22 cellular contexts compared by ENCODE assay signal in the genomic region with DNA sequence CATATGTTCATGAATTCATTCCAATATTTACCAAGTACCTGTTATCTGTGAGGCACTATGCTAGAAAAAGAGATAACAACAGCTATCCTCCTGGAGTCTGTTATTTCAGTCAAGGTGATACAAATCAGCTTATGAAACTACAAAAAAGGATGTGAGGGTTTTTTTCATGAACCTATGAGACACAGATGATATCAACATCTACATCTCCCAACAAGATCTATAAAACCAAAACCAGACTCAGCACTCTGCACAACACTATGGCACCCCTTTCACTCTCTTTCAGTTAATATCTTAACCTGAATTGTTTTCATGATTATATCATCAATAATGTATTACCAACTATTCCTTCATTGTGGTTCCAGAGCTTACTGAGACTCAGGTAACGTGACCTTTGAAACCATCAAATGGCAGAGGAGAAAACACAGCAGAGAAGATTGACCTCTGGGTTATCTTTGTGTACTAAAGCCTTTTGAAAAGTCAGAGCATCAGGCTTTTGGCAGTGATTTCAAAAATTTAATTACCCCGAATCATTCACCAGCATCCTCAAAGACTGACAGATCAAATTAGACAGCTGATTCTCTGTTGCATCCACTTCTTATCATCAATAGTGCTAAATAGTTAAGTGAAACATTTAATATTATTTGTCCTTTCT.
DNase-seq lines count a peak whose midpoint lies in the region; ATAC-seq, FAIRE-seq and TF ChIP-seq lines count a peak whose summit lies in the region.
"Had no signal": no experiment of that assay in that cellular context is flagged by ENCODE, and none has a peak within 500 bp of the region (broad histone marks: within the 10 kb centered on the region; RNA-seq: fewer than 3 reads in every experiment).

No MANE protein-coding gene starts in this region.

- FAIRE-seq in GM18507 (lab: Jason Lieb, UNC) = peak; percentile 9
- FAIRE-seq: K562 had no signal

- H3K4me1 Mint-ChIP-seq in Caco-2 (ENCODE audit: low read depth, unreplicated experiment) = peaks cover 10% of the 10 kb centered on the region

- no peaks in the 10 kb centered on the region for H3K36me3 Mint-ChIP-seq in Caco-2 (ENCODE audit: insufficient read depth, unreplicated experiment)

- H3K27me3 ChIP-seq in Caco-2 (replicated peaks; ENCODE audit: control insufficient read depth, insufficient read depth, low read length) = no peaks in the 10 kb centered on the region
- H3K27me3 ChIP-seq: BE2C, MG63 had no signal

- peak overlapping the region; percentile 42; the same call in 1 of the 2 replicates for H3K27ac ChIP-seq in VCaP
- H3K27ac ChIP-seq: PC-9, SK-N-MC had no signal

- no peaks in the 10 kb centered on the region for H3K36me3 ChIP-seq in Caco-2 (ENCODE audit: control insufficient read depth, insufficient read depth, low read length)
- H3K36me3 ChIP-seq: BE2C, MG63 had no signal

- H3K9me3 ChIP-seq in Caco-2 = no peaks in the 10 kb centered on the region
- H3K9me3 ChIP-seq: BE2C, MG63 had no signal

- TF ChIP-seq CTCF in Caco-2 (IDR thresholded peaks at IDR 0.05; ENCODE audit: insufficient read depth in 1 of 2, low read depth in 1 of 2, low read length in 1 of 2, severe bottlenecking in 1 of 2, unreplicated experiment in 1 of 2) = no peak
- TF ChIP-seq CTCF in VCaP (conservative IDR thresholded peaks at IDR 0.05) = no peak
- TF ChIP-seq CTCF in GM13977 (IDR thresholded peaks at IDR 0.05; ENCODE audit: extremely low read depth, insufficient read depth, missing control alignments) = no peak

- no TSS peak for BruUV-seq in Caco-2 (replicated peaks; lab: Mats Ljungman, UMichigan)

- H3K27ac Mint-ChIP-seq in Caco-2 (ENCODE audit: unreplicated experiment) = no peak overlapping the region
- H3K27ac Mint-ChIP-seq: HFFc6 had no signal

- intact Hi-C loops in Caco-2 (cut with micrococcal nuclease; ENCODE audit: unreplicated experiment) = loop anchor here (1.0 kb wide), 1 partner anchor 227 kb away; no protein-coding TSS in a partner anchor

- ATAC-seq in HG03159 (IDR thresholded peaks at IDR 0.05; ENCODE audit: unreplicated experiment) = peak; percentile 57
- ATAC-seq in HG03175 (IDR thresholded peaks at IDR 0.05; ENCODE audit: unreplicated experiment) = no peak
- ATAC-seq: K562 had no signal

- H3K4me3 ChIP-seq in Caco-2 (ENCODE audit: low read depth, low read length) = no peak overlapping the region
- H3K4me3 ChIP-seq: K562, MG63, PC-9, SK-N-MC had no signal

- H3K4me3 Mint-ChIP-seq in Caco-2 (ENCODE audit: unreplicated experiment) = no peak overlapping the region
- H3K4me3 Mint-ChIP-seq: HFFc6 had no signal

- CTCF ChIA-PET in Caco-2 (lab: Charles Lee) = no interaction called here

- in situ Hi-C loops in GM13977 (cut with MboI; ENCODE audit: low pct_unique_long_range_greater_than_20kb, low sequenced_read_pairs, unreplicated experiment) = no loop called here

- H3K27me3 Mint-ChIP-seq in Caco-2 (ENCODE audit: insufficient read depth, unreplicated experiment) = no peaks in the 10 kb centered on the region

- DNase-seq in Caco-2 = peak; percentile 26 to 28
- no peak for DNase-seq in GM18507 (ENCODE audit: extremely low spot score, insufficient read length, low read depth)
- DNase-seq in GM13977 (ENCODE audit: low spot score) = no peak
- no peak for DNase-seq in NCI-H2029 (lab: John Stamatoyannopoulos, UW)
- DNase-seq in dermis blood vessel endothelial cell = no peak
- DNase-seq: BE2C, DMS79 treated with DMSO at 0.1 percent for 48 hours, H7, HFFc6, MG63, NCI-H1436, NCI-H187 treated with DMSO at 0.1 percent for 48 hours, NCI-H226, NCI-H510A treated with DMSO at 0.1 percent for 48 hours, PC-9, RPMI8226, SHP77 had no signal

- H3K4me1 ChIP-seq in Caco-2 = peaks cover 10% of the 10 kb centered on the region
- H3K4me1 ChIP-seq: BE2C had no signal

- POLR2A ChIA-PET in Caco-2 (lab: Charles Lee) = no interaction called here

- no peaks in the 10 kb centered on the region for H3K9me3 Mint-ChIP-seq in Caco-2 (ENCODE audit: unreplicated experiment)
- H3K9me3 Mint-ChIP-seq: HFFc6 had no signal

Comparison
In these comparisons a context has a peak if more than half of its experiments do, and no peak if none do; other contexts are left out.
1. DNase-seq: peak in Caco-2 (2 of 2); none in GM18507 (single experiment), GM13977 (single experiment), NCI-H2029 (single experiment) and dermis blood vessel endothelial cell (single experiment).